Comparison of ENCODE assay signal across 8 cellular contexts in the genomic region with DNA sequence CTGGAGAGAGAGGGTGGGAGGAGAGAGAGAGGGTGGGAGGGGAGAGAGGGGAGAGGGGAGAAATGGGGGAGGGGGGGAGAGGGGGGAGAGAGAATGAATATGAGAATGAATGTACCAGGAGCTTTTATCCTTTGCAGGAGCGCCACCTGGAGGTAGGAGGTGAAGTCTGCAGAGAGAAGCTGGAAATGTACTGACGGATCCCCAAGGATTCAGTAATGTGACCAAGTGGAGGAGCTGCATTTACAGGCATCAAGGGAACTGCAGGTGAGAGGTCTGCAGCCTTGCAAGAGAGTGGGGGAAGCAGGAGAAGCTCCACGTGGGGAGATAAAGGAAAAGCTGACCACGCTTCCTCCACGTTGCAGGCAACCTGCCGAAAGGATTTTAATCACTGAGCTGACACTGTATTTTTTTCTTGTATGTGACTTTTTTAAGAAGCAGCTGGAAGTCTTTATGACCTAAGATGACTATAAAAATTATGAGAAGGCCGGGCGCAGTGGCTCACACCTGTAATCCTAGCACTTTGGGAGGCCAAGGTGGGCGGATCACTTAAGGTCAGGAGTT. TPM values are rescaled to one million over a fixed set of nuclear protein-coding genes. Genes with fewer than 3 reads are reported as not detected.
DNase-seq lines count a peak whose midpoint lies in the region; ATAC-seq and TF ChIP-seq lines count a peak whose summit lies in the region.

No MANE protein-coding gene starts in this region.

- DNase-seq in RKO (ENCODE audit: low spot score) = peak; percentile 80
- peak; percentile 50 for DNase-seq in activated naive CD4-positive, alpha-beta T cell treated with Interleukin-2 at 50 U/mL for 16 hours
- DNase-seq in left cardiac atrium = peak; percentile 53
- peak; percentile 11 for DNase-seq in renal cortical epithelial cell (ENCODE audit: low read depth)

- TF ChIP-seq CTCF in C4-2B (conservative IDR thresholded peaks at IDR 0.05) = peak; percentile 80
- TF ChIP-seq CTCF in HEK293 (tag by site-specific recombination; IDR thresholded peaks at IDR 0.05) = peak; percentile 33

- intact Hi-C loops in left cardiac atrium (cut with DNase I) = loop anchor here (10.0 kb wide), 2 partner anchors 125 to 225 kb away; a partner anchor contains a TSS

- H3K4me3 ChIP-seq in HEK293 (ENCODE audit: low read depth, low read length) = no peak overlapping the region

- no peaks in the 10 kb centered on the region for H3K4me1 ChIP-seq in HEK293 (ENCODE audit: control insufficient read depth, insufficient read depth, low read length)

- CTCF ChIA-PET in HEK293 (lab: Yijun Ruan, JAX) = interaction anchor here (0.6 to 3.5 kb wide), 47 partner anchors 8 to 379 kb away, joined by 3 to 51 read pairs (median 5); a partner anchor contains a TSS

- H3K9me3 ChIP-seq in HEK293 (ENCODE audit: control insufficient read depth, insufficient read depth, low read depth, low read length) = no peaks in the 10 kb centered on the region

- H3K27ac ChIP-seq in C4-2B = no peak overlapping the region
- H3K27ac ChIP-seq in HEK293 (ENCODE audit: extremely low read depth, low read depth, low read length) = no peak overlapping the region

- no peaks in the 10 kb centered on the region for H3K36me3 ChIP-seq in HEK293 (ENCODE audit: control insufficient read depth in 2 of 2, insufficient read depth in 1 of 2, low read length in 2 of 2)

- POLR2A ChIA-PET in HEK293 (lab: Yijun Ruan, JAX) = interaction anchor here (0.9 to 1.1 kb wide), 3 partner anchors 50 to 237 kb away, joined by 5 to 8 read pairs (median 5); no protein-coding TSS in a partner anchor

- ATAC-seq in left cardiac atrium (no peak), HG03565 (IDR thresholded peaks at IDR 0.05; ENCODE audit: unreplicated experiment) (no peak), GM21717 (IDR thresholded peaks at IDR 0.05; ENCODE audit: unreplicated experiment) (no peak)

TF ChIP-seq in HEK293, 187 proteins besides CTCF, POLR2A, EP300 and RAD21:
- TF ChIP-seq, protein P1, sequence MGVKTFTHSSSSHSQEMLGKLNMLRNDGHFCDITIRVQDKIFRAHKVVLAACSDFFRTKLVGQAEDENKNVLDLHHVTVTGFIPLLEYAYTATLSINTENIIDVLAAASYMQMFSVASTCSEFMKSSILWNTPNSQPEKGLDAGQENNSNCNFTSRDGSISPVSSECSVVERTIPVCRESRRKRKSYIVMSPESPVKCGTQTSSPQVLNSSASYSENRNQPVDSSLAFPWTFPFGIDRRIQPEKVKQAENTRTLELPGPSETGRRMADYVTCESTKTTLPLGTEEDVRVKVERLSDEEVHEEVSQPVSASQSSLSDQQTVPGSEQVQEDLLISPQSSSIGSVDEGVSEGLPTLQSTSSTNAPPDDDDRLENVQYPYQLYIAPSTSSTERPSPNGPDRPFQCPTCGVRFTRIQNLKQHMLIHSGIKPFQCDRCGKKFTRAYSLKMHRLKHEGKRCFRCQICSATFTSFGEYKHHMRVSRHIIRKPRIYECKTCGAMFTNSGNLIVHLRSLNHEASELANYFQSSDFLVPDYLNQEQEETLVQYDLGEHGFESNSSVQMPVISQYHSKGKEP (tag by site-specific recombination; IDR thresholded peaks at IDR 0.05) = peak; percentile 69
- peak; percentile 41; the same call in 1 of the 2 replicates for TF ChIP-seq ZNF654 (tag by site-specific recombination; IDR thresholded peaks at IDR 0.05; ENCODE audit: low read depth)
- TF ChIP-seq, protein P2, sequence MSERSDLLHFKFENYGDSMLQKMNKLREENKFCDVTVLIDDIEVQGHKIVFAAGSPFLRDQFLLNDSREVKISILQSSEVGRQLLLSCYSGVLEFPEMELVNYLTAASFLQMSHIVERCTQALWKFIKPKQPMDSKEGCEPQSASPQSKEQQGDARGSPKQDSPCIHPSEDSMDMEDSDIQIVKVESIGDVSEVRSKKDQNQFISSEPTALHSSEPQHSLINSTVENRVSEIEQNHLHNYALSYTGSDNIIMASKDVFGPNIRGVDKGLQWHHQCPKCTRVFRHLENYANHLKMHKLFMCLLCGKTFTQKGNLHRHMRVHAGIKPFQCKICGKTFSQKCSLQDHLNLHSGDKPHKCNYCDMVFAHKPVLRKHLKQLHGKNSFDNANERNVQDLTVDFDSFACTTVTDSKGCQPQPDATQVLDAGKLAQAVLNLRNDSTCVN (tag by site-specific recombination; optimal IDR thresholded peaks at IDR 0.05) = no peak

RNA-seq across cellular contexts. Expression of a gene that starts 33.7 kb away (rescaled TPM):
- under 1 TPM in 1 of 2 donors, not detected in 1; 0.29 TPM for total RNA-seq in left cardiac atrium
- total RNA-seq in renal cortical epithelial cell = not detected in 2 replicates

RNA-seq across cellular contexts. Expression of a gene that starts 38.6 kb away (rescaled TPM):
- total RNA-seq in left cardiac atrium (under 1 TPM in 1 of 2 donors, not detected in 1; 0.21 TPM), renal cortical epithelial cell (0.17 and 0.55 TPM in 2 replicates)

RNA-seq across cellular contexts. Expression of a gene that starts 51.2 kb away (rescaled TPM):
- total RNA-seq in left cardiac atrium = not detected
- total RNA-seq in renal cortical epithelial cell = not detected in 2 replicates

Comparison
In these comparisons a context has a peak if more than half of its experiments do, and no peak if none do; other contexts are left out.
1. DNase-seq: peak in every context shown above with its lines; median percentile 80 in RKO; 53 in left cardiac atrium; 50 in activated naive CD4-positive, alpha-beta T cell treated with Interleukin-2 at 50 U/mL for 16 hours; 11 in renal cortical epithelial cell.